ENCODE assay signal across 8 cellular contexts in the genomic region with DNA sequence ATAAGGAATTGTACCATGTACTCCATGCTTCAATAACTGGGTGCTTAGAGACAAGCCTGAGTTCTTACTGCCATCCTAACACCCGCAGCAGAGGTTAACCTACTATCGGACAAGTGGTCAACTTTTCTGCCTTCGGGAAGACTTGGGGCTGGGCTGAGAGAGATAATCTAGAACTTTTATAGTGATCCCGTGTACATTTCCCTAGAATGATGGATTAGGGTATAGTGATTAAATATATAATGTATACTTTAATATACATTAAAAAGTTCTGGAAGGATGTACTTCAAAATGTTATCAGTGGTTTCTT. TPM values are rescaled to one million over a fixed set of nuclear protein-coding genes. Genes with fewer than 3 reads are reported as not detected.
DNase-seq lines count a peak whose midpoint lies in the region; ATAC-seq, FAIRE-seq and TF ChIP-seq lines count a peak whose summit lies in the region.

No MANE protein-coding gene starts in this region.

- no peak for FAIRE-seq in GM19239 (lab: Jason Lieb, UNC)

- ATAC-seq in GM19395 (IDR thresholded peaks at IDR 0.05; ENCODE audit: unreplicated experiment) (peak; percentile 11), T-cell (replicated peaks in 1 of 4) (no peak)

- H3K4me3 ChIP-seq in fibroblast of villous mesenchyme (ENCODE audit: low read depth, low read length) (peak overlapping the region; percentile 59), skin epidermis (peak overlapping the region; percentile 38 to 64 (median 51))

- H3K4me1 Mint-ChIP-seq in T-cell: peaks cover 45 to 47% (median 46%) of the 10 kb centered on the region in 3 donors

- peak overlapping the region in 20 of 21 experiments; percentile 86 to 99 (median 94) for H3K27ac ChIP-seq in skin epidermis

- no peaks in the 10 kb centered on the region for H3K36me3 Mint-ChIP-seq in T-cell

- H3K4me3 Mint-ChIP-seq in T-cell: peak overlapping the region; percentile 88 to 96 (median 89)

- CTCF ChIA-PET in T-cell (lab: Charles Lee): interaction anchor here in 1 of 2 donors (0.5 kb wide), 1 partner anchor 28 kb away, joined by 4 read pairs; no protein-coding TSS in a partner anchor

- DNase-seq in T-cell (no peak), fibroblast of villous mesenchyme (ENCODE audit: low read depth) (no peak), GOT3 (lab: John Stamatoyannopoulos, UW) (no peak), GM19238 (ENCODE audit: insufficient read length, low spot score) (no peak), GM19239 (ENCODE audit: insufficient read length, low spot score) (no peak), midbrain (lab: John Stamatoyannopoulos, UW) (no peak)

- H3K27ac Mint-ChIP-seq in T-cell: peak overlapping the region; percentile 96

- TF ChIP-seq CTCF in fibroblast of villous mesenchyme (IDR thresholded peaks at IDR 0.05; ENCODE audit: insufficient read depth, low read depth, low read length): no peak

- POLR2A ChIA-PET in T-cell (lab: Charles Lee): interaction anchor here (0.5 to 0.6 kb wide), 2 partner anchors 15 to 27 kb away, joined by 3 read pairs; no protein-coding TSS in a partner anchor

- H3K9me3 Mint-ChIP-seq in T-cell: no peaks in the 10 kb centered on the region

- no peaks in the 10 kb centered on the region for H3K27me3 Mint-ChIP-seq in T-cell

RNA-seq across cellular contexts. Expression of gene HNRNPF, which starts 12.2 kb away (rescaled TPM):
- 100 to 1,000 TPM; 124 to 224 (median 206) TPM for total RNA-seq in T-cell
- 152 and 203 TPM in 2 replicates for total RNA-seq in fibroblast of villous mesenchyme

RNA-seq across cellular contexts. Expression of gene ZNF487, which starts 15.8 kb away (rescaled TPM):
- total RNA-seq in T-cell: 1 to 10 TPM; 3.2 to 8.5 (median 5.2) TPM
- 2.6 TPM in 2 replicates for total RNA-seq in fibroblast of villous mesenchyme

RNA-seq across cellular contexts. Expression of gene FXYD4, which starts 49.7 kb away (rescaled TPM):
- not detected for total RNA-seq in T-cell
- not detected in 2 replicates for total RNA-seq in fibroblast of villous mesenchyme
